9 cellular contexts compared by ENCODE assay signal in the genomic region with DNA sequence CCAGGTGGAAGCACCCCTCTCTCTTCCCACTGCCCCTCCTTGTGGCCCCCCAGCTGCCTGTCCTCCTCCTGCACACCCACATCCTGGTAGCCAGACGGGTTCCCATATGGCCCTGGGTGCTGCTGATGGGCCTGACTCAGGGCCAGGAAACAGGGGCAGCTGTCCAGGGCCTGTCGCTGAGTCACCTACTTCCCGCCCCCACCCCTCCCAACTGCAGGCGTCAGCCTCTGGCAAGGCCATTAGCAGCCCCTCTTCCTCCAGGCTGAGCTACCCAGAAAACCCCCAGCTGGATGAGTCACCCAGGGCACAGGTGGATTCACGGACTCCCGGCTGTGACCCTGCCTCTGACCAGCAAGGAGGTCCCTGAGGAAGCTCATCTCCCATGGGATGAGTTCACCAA. TPM values are rescaled to one million over a fixed set of nuclear protein-coding genes. Genes with fewer than 3 reads are reported as not detected.
A peak's percentile ranks its signal among the peaks of the same experiment; 100 is the strongest.
DNase-seq lines count a peak whose midpoint lies in the region; ATAC-seq and TF ChIP-seq lines count a peak whose summit lies in the region.
"Had no signal": no experiment of that assay in that cellular context is flagged by ENCODE, and none has a peak within 500 bp of the region (broad histone marks: within the 10 kb centered on the region; RNA-seq: fewer than 3 reads in every experiment).

No MANE protein-coding gene starts in this region.

- H3K27ac ChIP-seq in IMR-90 (ENCODE audit: insufficient read depth, low read length) (no peak overlapping the region), testis (no peak overlapping the region)
- H3K27ac ChIP-seq: breast epithelium had no signal

- TF ChIP-seq POLR2A in IMR-90 (IDR thresholded peaks at IDR 0.05; ENCODE audit: low read depth, low read length) (no peak), testis (IDR thresholded peaks at IDR 0.05) (no peak)

- H4K91ac ChIP-seq in IMR-90 (ENCODE audit: insufficient read depth, low read depth, low read length): no peak overlapping the region

- no peak overlapping the region for H3K23ac ChIP-seq in IMR-90 (ENCODE audit: low read depth, low read length)

- no peak overlapping the region for H2BK15ac ChIP-seq in IMR-90 (ENCODE audit: low read depth, low read length)

- POLR2A ChIA-PET in IMR-90 (lab: Charles Lee; ENCODE audit: unreplicated experiment): interaction anchor here (0.6 kb wide), 2 partner anchors 18 to 34 kb away, joined by 3 to 7 read pairs; no protein-coding TSS in a partner anchor

- no peak overlapping the region for H2BK5ac ChIP-seq in IMR-90 (ENCODE audit: low read depth, low read length, poor library complexity, severe bottlenecking)

- WGBS in IMR-90 (ENCODE audit: extremely low coverage in 2 of 2, insufficient read length in 1 of 2), 2 experiments: no CpG with 5 or more reads among the region's 6 CpGs
- WGBS in testis, 2 donors: 36 to 40% methylated on average over 3 to 6 of the region's 6 CpGs

- no peak overlapping the region for H2AK5ac ChIP-seq in IMR-90 (ENCODE audit: low read depth, low read length)

- BruUV-seq in IMR-90 (replicated peaks; lab: Mats Ljungman, UMichigan): no TSS peak

- DNase-seq in AG20443 (ENCODE audit: low spot score) (peak; percentile 86), IMR-90 (peak; percentile 96), astrocyte of the cerebellum (ENCODE audit: low read depth) (peak; percentile 36), iris pigment epithelial cell (ENCODE audit: low read depth) (peak; percentile 69), testis (no peak), AML-193 (lab: John Stamatoyannopoulos, UW) (no peak)
- DNase-seq in stimulated activated naive CD4-positive, alpha-beta T cell treated with Interleukin-2 at 50 U/mL for 16 hours (lab: John Stamatoyannopoulos, UW): no peak

- peak overlapping the region; percentile 71 for H2AFZ ChIP-seq in IMR-90 (replicated peaks; ENCODE audit: low read length, poor library complexity)

- no peak overlapping the region for H3K18ac ChIP-seq in IMR-90 (ENCODE audit: low read depth, low read length)

- intact Hi-C loops in IMR-90 (cut with micrococcal nuclease) (no loop called here), testis (cut with DNase I; ENCODE audit: low total_unique reads) (no loop called here)

- H3K4me2 ChIP-seq in IMR-90 (ENCODE audit: low read depth, low read length): no peak overlapping the region

- H3K4me3 ChIP-seq in IMR-90 (ENCODE audit: insufficient read depth, low read depth, low read length): no peak overlapping the region
- no peak overlapping the region for H3K4me3 ChIP-seq in astrocyte of the cerebellum (ENCODE audit: low read depth, low read length)
- H3K4me3 ChIP-seq in testis: no peak overlapping the region
- H3K4me3 ChIP-seq: breast epithelium had no signal

- dilution Hi-C loops in IMR-90 (cut with HindIII; ENCODE audit: low sequenced_read_pairs, unreplicated experiment): no loop called here

- peaks cover 8% of the 10 kb centered on the region for H3K27me3 ChIP-seq in IMR-90 (ENCODE audit: control insufficient read depth, insufficient read depth, low read length)
- no peaks in the 10 kb centered on the region for H3K27me3 ChIP-seq in testis
- H3K27me3 ChIP-seq: breast epithelium had no signal

- no peak overlapping the region for H2BK20ac ChIP-seq in IMR-90 (ENCODE audit: low read depth, low read length)

- CTCF ChIA-PET in IMR-90 (lab: Yijun Ruan, JAX): interaction anchor here (0.6 to 0.7 kb wide), 2 partner anchors 34 to 212 kb away, joined by 3 to 7 read pairs; no protein-coding TSS in a partner anchor

- no peak overlapping the region for H3K56ac ChIP-seq in IMR-90 (ENCODE audit: extremely low read depth, insufficient read depth, low read length)

- H4K20me1 ChIP-seq in IMR-90 (ENCODE audit: insufficient read depth, low read length): peaks cover 5% of the 10 kb centered on the region; the same call in 1 of the 2 replicates

- H3K79me1 ChIP-seq in IMR-90 (ENCODE audit: low read depth in 1 of 2, low read length in 2 of 2): no peaks in the 10 kb centered on the region

- TF ChIP-seq CTCF in IMR-90 (conservative IDR thresholded peaks at IDR 0.05; ENCODE audit: low read depth, low read length) (no peak), astrocyte of the cerebellum (IDR thresholded peaks at IDR 0.05; ENCODE audit: low read depth, low read length, missing control alignments) (no peak), testis (IDR thresholded peaks at IDR 0.05) (no peak)

- no peaks in the 10 kb centered on the region for H3K36me3 ChIP-seq in IMR-90 (ENCODE audit: control insufficient read depth, insufficient read depth, low read length)
- no peaks in the 10 kb centered on the region for H3K36me3 ChIP-seq in testis (ENCODE audit: low read depth, missing control alignments)
- H3K36me3 ChIP-seq: breast epithelium had no signal

- in situ Hi-C loops in IMR-90 (cut with MboI; ENCODE audit: low sequenced_read_pairs) (no loop called here), astrocyte of the cerebellum (cut with HindIII; ENCODE audit: low sequenced_read_pairs) (no loop called here)

- H3K9ac ChIP-seq in IMR-90 (ENCODE audit: low read depth, low read length): no peak overlapping the region

- H4K8ac ChIP-seq in IMR-90 (ENCODE audit: low read depth in 2 of 2, low read length in 2 of 2): no peak overlapping the region

- no peak overlapping the region for H3K4ac ChIP-seq in IMR-90 (ENCODE audit: low read depth, low read length)

- peak overlapping the region; percentile 65 for H2AK9ac ChIP-seq in IMR-90 (replicated peaks; ENCODE audit: low read depth, low read length, poor library complexity)

- no peak overlapping the region for H3K14ac ChIP-seq in IMR-90 (replicated peaks; ENCODE audit: low read depth, low read length)

- no peaks in the 10 kb centered on the region for H3K9me1 ChIP-seq in IMR-90 (ENCODE audit: insufficient read depth, low read length)

- H3K4me1 ChIP-seq in IMR-90 (ENCODE audit: control insufficient read depth, insufficient read depth, low read length) (peaks cover under 1% of the 10 kb centered on the region; the same call in 1 of the 2 replicates), testis (no peaks in the 10 kb centered on the region)
- H3K4me1 ChIP-seq: breast epithelium had no signal

- no peak overlapping the region for H2BK120ac ChIP-seq in IMR-90 (ENCODE audit: low read depth, low read length)

- ATAC-seq in IMR-90 (ENCODE audit: low read depth) (peak; percentile 92), HG03280 (IDR thresholded peaks at IDR 0.05; ENCODE audit: unreplicated experiment) (no peak)

- no peak for TF ChIP-seq RAD21 in IMR-90 (IDR thresholded peaks at IDR 0.05; ENCODE audit: low read length)

- H4K5ac ChIP-seq in IMR-90 (ENCODE audit: low read depth, low read length): no peak overlapping the region

- peaks cover 14% of the 10 kb centered on the region for H3K9me3 ChIP-seq in IMR-90 (ENCODE audit: control insufficient read depth, insufficient read depth, low read length)
- H3K9me3 ChIP-seq in testis: no peaks in the 10 kb centered on the region

TF ChIP-seq in IMR-90, 13 proteins besides CTCF, POLR2A, EP300 and RAD21:
- TF ChIP-seq NFE2L2 (IDR thresholded peaks at IDR 0.05; ENCODE audit: low read depth, low read length) (peak; percentile 30; the same call in 1 of the 2 replicates), BHLHE40 (IDR thresholded peaks at IDR 0.05; ENCODE audit: low read depth, low read length) (peak; percentile 61), CEBPB (IDR thresholded peaks at IDR 0.05; ENCODE audit: low read depth, low read length) (no peak), RFX5 (IDR thresholded peaks at IDR 0.05; ENCODE audit: low read depth, low read length) (no peak), MAZ (IDR thresholded peaks at IDR 0.05; ENCODE audit: borderline replicate concordance, low read depth, low read length) (peak; percentile 90), FOS (IDR thresholded peaks at IDR 0.05; ENCODE audit: low read depth, low read length) (peak; percentile 94), RCOR1 (IDR thresholded peaks at IDR 0.05; ENCODE audit: insufficient replicate concordance, low read length) (peak; percentile 99)

RNA-seq across cellular contexts. Expression of gene GAL, which starts 6.9 kb away (rescaled TPM):
- total RNA-seq in IMR-90 (2012; rRNA removed): 0.28 TPM in 1 of 2 replicates, not detected in the other
- polyA plus RNA-seq in IMR-90 (2012; rRNA removed): 2.0 and 2.5 TPM in 2 replicates
- polyA plus RNA-seq in IMR-90 (2012; cell fraction: cytosol; rRNA removed): 1.7 and 3.2 TPM in 2 replicates
- polyA plus RNA-seq in IMR-90 (2012; cell fraction: nucleus; rRNA removed; ENCODE audit: low replicate concordance): 0.65 and 1.2 TPM in 2 replicates
- total RNA-seq in testis: 1 to 10 TPM in 1 of 2 donors, not detected in 1; 1.1 TPM
- 1.3 TPM for polyA plus RNA-seq in testis (ENCODE audit: insufficient read depth, low read depth, low replicate concordance)

Comparison
In these comparisons a context has a peak if more than half of its experiments do, and no peak if none do; other contexts are left out.
1. DNase-seq: peak in AG20443 (single experiment), IMR-90 (single experiment), astrocyte of the cerebellum (single experiment) and iris pigment epithelial cell (single experiment); none in testis (single experiment), stimulated activated naive CD4-positive, alpha-beta T cell treated with Interleukin-2 at 50 U/mL for 16 hours (single experiment) and AML-193 (0 of 2).